ENCODE assay signal across 21 cellular contexts in the genomic region with DNA sequence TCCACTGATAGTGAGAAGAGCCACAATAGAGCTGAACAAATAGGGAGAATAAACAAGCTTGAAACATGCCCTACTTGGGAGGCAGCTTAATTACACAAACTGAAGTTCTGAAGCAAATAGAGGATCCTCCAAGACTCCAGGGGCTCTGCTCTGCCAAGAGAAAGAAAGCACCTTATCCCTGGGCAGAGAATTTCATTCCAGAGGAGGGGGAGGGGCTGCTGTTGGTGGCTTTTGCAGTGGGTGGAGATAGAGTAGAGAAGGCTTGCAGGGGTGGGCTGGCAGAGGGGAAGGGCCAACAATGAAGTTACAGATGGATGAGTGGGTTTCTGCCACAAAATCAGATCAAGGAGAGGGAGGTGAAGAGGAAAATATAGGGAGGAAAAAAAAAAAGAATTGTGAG. TPM values are rescaled to one million over a fixed set of nuclear protein-coding genes. Genes with fewer than 3 reads are reported as not detected.
A peak's percentile ranks its signal among the peaks of the same experiment; 100 is the strongest.
DNase-seq lines count a peak whose midpoint lies in the region; ATAC-seq, FAIRE-seq and TF ChIP-seq lines count a peak whose summit lies in the region.
"Had no signal": no experiment of that assay in that cellular context is flagged by ENCODE, and none has a peak within 500 bp of the region (broad histone marks: within the 10 kb centered on the region; RNA-seq: fewer than 3 reads in every experiment).

No MANE protein-coding gene starts in this region.

- peak overlapping the region; percentile 65 to 70 for H3K4me2 ChIP-seq in H1 (ENCODE audit: insufficient read depth in 1 of 2, low read depth in 2 of 2, low read length in 2 of 2)

- no peak for TF ChIP-seq EP300 in H1 (IDR thresholded peaks at IDR 0.05; ENCODE audit: borderline replicate concordance in 1 of 2, low read depth in 2 of 2, low read length in 2 of 2)

- H3K14ac ChIP-seq in H1 (ENCODE audit: insufficient read length): no peak overlapping the region

- H2BK120ac ChIP-seq in H1 (replicated peaks; ENCODE audit: low read depth, low read length): no peak overlapping the region

- CTCF ChIA-PET in H1 (lab: Charles Lee; ENCODE audit: partially characterized antibody): no interaction called here

- no peak overlapping the region for H2BK15ac ChIP-seq in H1 (ENCODE audit: low read length)

- no peak overlapping the region for H4K8ac ChIP-seq in H1 (ENCODE audit: extremely low read depth, insufficient read depth, low read length)

- no peaks in the 10 kb centered on the region for H3K27me3 Mint-ChIP-seq in type B pancreatic cell

- FAIRE-seq in H1 (lab: Jason Lieb, UNC): no peak
- FAIRE-seq: D721Med, RCC 7860 had no signal

- H4K20me1 ChIP-seq in H1 (replicated peaks in 1 of 2; ENCODE audit: control insufficient read depth in 1 of 2, insufficient read depth in 2 of 2, low read length in 2 of 2): no peaks in the 10 kb centered on the region

- H3K4ac ChIP-seq in H1 (replicated peaks; ENCODE audit: insufficient read length, low read depth, low read length): no peak overlapping the region

- ATAC-seq in omental fat pad (ENCODE audit: low FRiP score): no peak
- no peak for ATAC-seq in foreskin keratinocyte
- ATAC-seq: Right ventricle myocardium inferior had no signal

- DNase-seq in H1 (ENCODE audit: low read depth in 1 of 2, low spot score in 2 of 2) (peak in 1 of 2 experiments; percentile 47), left kidney (ENCODE audit: low read depth, low spot score) (peak; percentile 33), type B pancreatic cell (ENCODE audit: extremely low spot score, unreplicated experiment) (no peak), omental fat pad (ENCODE audit: low spot score) (no peak), foreskin keratinocyte (no peak)
- DNase-seq in activated CD4-positive, CD25-positive, alpha-beta regulatory T cell (lab: John Stamatoyannopoulos, UW): no peak
- DNase-seq: C1 segment of cervical spinal cord; DMS79 treated with DMSO at 0.1 percent for 48 hours; HCEC 1CT; NCI-H1105 treated with DMSO at 0.1 percent for 48 hours; NCI-H1694; NCI-H2081 treated with DMSO at 0.1 percent for 48 hours; NCI-H748 treated with DMSO at 0.1 percent for 48 hours; NK-92 treated with Interleukin-12 subunit alpha and Interleukin-12 subunit beta, amount 100 ng/mL, for 24 hours had no signal

- TF ChIP-seq CTCF in H1 (IDR thresholded peaks at IDR 0.05; ENCODE audit: control extremely low read depth in 1 of 3, insufficient read depth in 1 of 3, low read depth in 1 of 3, low read length in 3 of 3): no peak
- TF ChIP-seq CTCF in type B pancreatic cell (conservative IDR thresholded peaks at IDR 0.05): no peak
- TF ChIP-seq CTCF in omental fat pad (IDR thresholded peaks at IDR 0.05): no peak
- TF ChIP-seq CTCF in foreskin keratinocyte (conservative IDR thresholded peaks at IDR 0.05): no peak

- H3K9me3 ChIP-seq in HUES6 (ENCODE audit: control insufficient read depth, insufficient read depth, low read depth, low read length) (no peaks in the 10 kb centered on the region), H1 (ENCODE audit: insufficient read depth in 2 of 2, low read depth in 1 of 2, low read length in 1 of 2) (no peaks in the 10 kb centered on the region)

- H2BK12ac ChIP-seq in H1 (ENCODE audit: low read depth, low read length): no peak overlapping the region

- no peaks in the 10 kb centered on the region for H3K4me1 Mint-ChIP-seq in type B pancreatic cell (ENCODE audit: unreplicated experiment)

- H3K36me3 ChIP-seq in HUES6 (ENCODE audit: control insufficient read depth, insufficient read depth, low read length): no peaks in the 10 kb centered on the region
- no peaks in the 10 kb centered on the region for H3K36me3 ChIP-seq in H1 (ENCODE audit: control insufficient read depth in 2 of 4, insufficient read depth in 4 of 4, low read length in 3 of 4)

- H2AK5ac ChIP-seq in H1 (ENCODE audit: low read depth, low read length): no peak overlapping the region

- H3K4me3 Mint-ChIP-seq in type B pancreatic cell: peak overlapping the region; percentile 35

- no peak overlapping the region for H4K5ac ChIP-seq in H1 (ENCODE audit: insufficient read length, low read depth, low read length)

- no peak overlapping the region for H3K27ac Mint-ChIP-seq in type B pancreatic cell

- peaks cover 0 to 2% of the 10 kb centered on the region in 2 experiments; a peak in 2 of 4 replicates for H3K79me2 ChIP-seq in H1 (ENCODE audit: control insufficient read depth in 1 of 2, insufficient read depth in 2 of 2, low read length in 2 of 2)

- H3K56ac ChIP-seq in H1 (replicated peaks; ENCODE audit: insufficient read length, low read depth, low read length): no peak overlapping the region

- no peak overlapping the region for H3K18ac ChIP-seq in H1 (ENCODE audit: extremely low read depth, low read length)

- no peak overlapping the region for H3K23ac ChIP-seq in H1 (ENCODE audit: insufficient read length)

- H3K27me3 ChIP-seq in HUES6 (ENCODE audit: control insufficient read depth, insufficient read depth, low read length) (no peaks in the 10 kb centered on the region), H1 (replicated peaks in 1 of 4; ENCODE audit: control insufficient read depth in 3 of 4, extremely low read depth in 1 of 4, insufficient read depth in 3 of 4, low read length in 3 of 4) (no peaks in the 10 kb centered on the region), foreskin keratinocyte (no peaks in the 10 kb centered on the region)

- no peaks in the 10 kb centered on the region for H3K9me3 Mint-ChIP-seq in type B pancreatic cell

- H2AFZ ChIP-seq in H1 (ENCODE audit: low read length): no peak overlapping the region

- POLR2A ChIA-PET in H1 (lab: Charles Lee; ENCODE audit: partially characterized antibody): interaction anchor here (0.9 kb wide), 1 partner anchor 381 kb away, joined by 3 read pairs; no protein-coding TSS in a partner anchor

- no peaks in the 10 kb centered on the region for H3K23me2 ChIP-seq in H1 (ENCODE audit: low read depth, low read length)

- H3K27ac ChIP-seq in HUES6 (ENCODE audit: low read depth, low read length) (no peak overlapping the region), H1 (ENCODE audit: low read depth, low read length) (no peak overlapping the region), foreskin keratinocyte (no peak overlapping the region)

- H3K9ac ChIP-seq in HUES6 (ENCODE audit: low read length) (no peak overlapping the region), H1 (replicated peaks in 1 of 4; ENCODE audit: extremely low read depth in 1 of 4, low read depth in 3 of 4, low read length in 3 of 4) (no peak overlapping the region)

- no peak overlapping the region for H2BK20ac ChIP-seq in H1 (ENCODE audit: low read length)

- peaks cover 29% of the 10 kb centered on the region for H3K4me1 ChIP-seq in HUES6 (ENCODE audit: control insufficient read depth, insufficient read depth, low read length)
- peaks cover 0 to 10% (median 5%) of the 10 kb centered on the region in 4 experiments; a peak in 3 of 7 replicates for H3K4me1 ChIP-seq in H1 (replicated peaks in 1 of 4; ENCODE audit: control insufficient read depth in 3 of 4, insufficient read depth in 4 of 4, low read length in 3 of 4)
- no peaks in the 10 kb centered on the region for H3K4me1 ChIP-seq in foreskin keratinocyte

- no peaks in the 10 kb centered on the region for H3K79me1 ChIP-seq in H1 (ENCODE audit: low read depth, low read length)

- no peaks in the 10 kb centered on the region for H3K36me3 Mint-ChIP-seq in type B pancreatic cell

- no peak for TF ChIP-seq RAD21 in H1 (IDR thresholded peaks at IDR 0.05 in 1 of 2, conservative IDR thresholded peaks at IDR 0.05 in 1 of 2; ENCODE audit: low read depth in 2 of 2, low read length in 2 of 2)

- H4K91ac ChIP-seq in H1 (replicated peaks; ENCODE audit: insufficient read length, low read length): no peak overlapping the region

- H2BK5ac ChIP-seq in H1 (ENCODE audit: low read depth, low read length): no peak overlapping the region; the same call in 1 of the 2 replicates

- no peak for TF ChIP-seq POLR2A in H1 (IDR thresholded peaks at IDR 0.05; ENCODE audit: control extremely low read depth in 1 of 2, low read depth in 2 of 2, low read length in 2 of 2)

- H3K4me3 ChIP-seq in HUES6 (ENCODE audit: low read depth, low read length) (peak overlapping the region; percentile 51), H1 (ENCODE audit: extremely low read depth in 1 of 4, insufficient read depth in 2 of 4, low read depth in 3 of 4, low read length in 4 of 4) (peak overlapping the region in 1 of 4 experiments; percentile 63; a peak in 1 of 8 replicates)

TF ChIP-seq in H1, 55 proteins besides CTCF, POLR2A, EP300 and RAD21:
- TF ChIP-seq RXRA (IDR thresholded peaks at IDR 0.05; ENCODE audit: insufficient read depth, low read depth, low read length): no peak
- TF ChIP-seq MAFK (IDR thresholded peaks at IDR 0.05; ENCODE audit: low read depth, low read length): no peak
- TF ChIP-seq BRCA1 (IDR thresholded peaks at IDR 0.05; ENCODE audit: low read depth, low read length): no peak
- TF ChIP-seq NRF1 (IDR thresholded peaks at IDR 0.05; ENCODE audit: low read depth, low read length): no peak
- 0 out of 2 replicates have a peak, but pooled peaks have one; percentile 17 for TF ChIP-seq TEAD4 (IDR thresholded peaks at IDR 0.05; ENCODE audit: low read depth, low read length)

RNA-seq across cellular contexts. Expression of a gene that starts 1.0 kb away (rescaled TPM):
- 15.5 and 16.3 TPM in 2 replicates for total RNA-seq in H1 (2021; fragmentation: NEBNext Ultra II Directional; extraction: Animal tissue kit (Norgen Biotek cat#: 25700))
- polyA plus RNA-seq in H1 (2011; rRNA removed) (6.4 and 7.6 TPM in 2 replicates), foreskin keratinocyte (not detected in 2 replicates)
- 6.2 TPM for polyA plus RNA-seq in H1 (2011; cell fraction: cytosol; rRNA removed)
- 14.3 TPM for polyA plus RNA-seq in H1 (2011; cell fraction: nucleus; rRNA removed)
- 6.4 to 13.3 TPM (median 8.7 TPM) in 4 replicates for polyA plus RNA-seq in H1 (2012, experiment 1 of 2)
- 5.2 TPM for polyA plus RNA-seq in H1 (2012, experiment 2 of 2)
- polyA plus RNA-seq in H1 (2013, experiment 1 of 2): 57.2 TPM
- 46.2 TPM for polyA plus RNA-seq in H1 (2013, experiment 2 of 2)
- polyA minus RNA-seq in H1 (2011; rRNA and poly(A)+ RNA removed): 25.5 and 33.2 TPM in 2 replicates
- 3.9 TPM for polyA minus RNA-seq in H1 (2011; cell fraction: cytosol; rRNA and poly(A)+ RNA removed)
- polyA minus RNA-seq in H1 (2011; cell fraction: nucleus; rRNA and poly(A)+ RNA removed): 37.9 TPM
- total RNA-seq in type B pancreatic cell (ENCODE audit: low replicate concordance) (5.3 TPM in 1 of 2 replicates, not detected in the other), omental fat pad (1 to 10 TPM in 1 of 4 donors, under 1 TPM in 2, not detected in 1; 0.24 to 1.6 (median 0.56) TPM), foreskin keratinocyte (not detected in 2 replicates)
- total RNA-seq: G401, HT-29, NCI-H460 had no signal
